Comparison of ENCODE assay signal across 28 cellular contexts in genomic region chr3:81363816-81364215, GRCh38.
"Had no signal": no experiment of that assay in that cellular context is flagged by ENCODE, and none has a peak within 500 bp of the region (broad histone marks: within the 10 kb centered on the region; RNA-seq: fewer than 3 reads in every experiment).

No MANE protein-coding gene starts in this region.

- ATAC-seq: left cardiac atrium; left lobe of liver; lower lobe of right lung; naive thymus-derived CD8-positive, alpha-beta T cell; pancreas; right cardiac atrium; sciatic nerve; stimulated activated effector memory CD8-positive, alpha-beta T cell treated with anti-CD3 and anti-CD28 coated beads, Interleukin-12 subunit alpha, Interleukin-12 subunit beta, amount 100 ng/mL, for 72 hours; upper lobe of right lung had no signal

- FAIRE-seq: keratinocyte, pancreas, urothelium cell line had no signal

- H3K27me3 ChIP-seq: pancreas, suprapubic skin, tibial artery, upper lobe of right lung had no signal

- H3K27ac ChIP-seq: lower lobe of right lung, pancreas, prostate gland, skin epidermis, suprapubic skin, thoracic aorta, tibial artery, upper lobe of right lung had no signal

- H3K9me3 ChIP-seq: pancreas, prostate gland, suprapubic skin, thoracic aorta, tibial artery, upper lobe of right lung had no signal

- DNase-seq: hypothalamus; immature natural killer cell; kidney glomerular epithelial cell; left cardiac atrium; lower lobe of right lung; mammary epithelial cell; mesenchymal stem cell; naive thymus-derived CD8-positive, alpha-beta T cell; nucleus accumbens; pancreas; posterior cingulate gyrus; retina; right cardiac atrium; stimulated activated CD4-positive, alpha-beta T cell treated with anti-CD3 and anti-CD28 coated beads, Interleukin-12 subunit alpha, Interleukin-12 subunit beta, amount 100 ng/mL, for 4 hours; stimulated activated CD4-positive, alpha-beta T cell treated with anti-CD3 and anti-CD28 coated beads, Interleukin-15, amount 100 ng/mL, for 24 hours; stimulated activated CD4-positive, alpha-beta T cell treated with anti-CD3 and anti-CD28 coated beads, Interleukin-4, amount 100 ng/mL, for 24 hours; stimulated activated naive CD4-positive, alpha-beta T cell; tibial artery; upper lobe of right lung had no signal

- H3K36me3 ChIP-seq: lower lobe of right lung, pancreas, prostate gland, suprapubic skin, thoracic aorta, tibial artery, upper lobe of right lung had no signal

- H3K4me1 ChIP-seq: lower lobe of right lung, pancreas, prostate gland, suprapubic skin, tibial artery, upper lobe of right lung had no signal

- H3K4me3 ChIP-seq: lower lobe of right lung, pancreas, prostate gland, skin epidermis, suprapubic skin, thoracic aorta, tibial artery, upper lobe of right lung had no signal
